10 cellular contexts compared by ENCODE assay signal in the genomic region with DNA sequence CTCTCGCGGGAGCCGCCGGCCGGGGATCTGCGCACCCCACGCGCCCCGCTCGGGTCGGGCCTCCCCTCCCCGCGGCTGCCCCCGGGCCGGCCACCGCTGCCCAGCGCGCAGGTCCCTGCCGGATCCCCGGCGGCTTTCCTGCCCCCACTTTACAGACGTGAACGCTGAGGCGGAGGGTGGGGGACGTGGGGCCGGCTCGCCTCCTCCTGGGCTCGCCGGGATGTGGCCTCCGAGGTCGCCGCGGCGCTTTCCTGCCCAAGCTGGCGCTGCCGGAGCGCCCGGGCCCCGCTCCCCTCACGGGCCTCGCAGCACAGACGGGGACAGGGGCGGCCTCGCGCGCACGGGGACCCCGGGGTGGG. TPM values are rescaled to one million over a fixed set of nuclear protein-coding genes. Genes with fewer than 3 reads are reported as not detected.
A peak's percentile ranks its signal among the peaks of the same experiment; 100 is the strongest.
DNase-seq lines count a peak whose midpoint lies in the region; ATAC-seq, FAIRE-seq and TF ChIP-seq lines count a peak whose summit lies in the region.
"Had no signal": no experiment of that assay in that cellular context is flagged by ENCODE, and none has a peak within 500 bp of the region (broad histone marks: within the 10 kb centered on the region; RNA-seq: fewer than 3 reads in every experiment).

No MANE protein-coding gene starts in this region.

- H3K9me3 ChIP-seq in Panc1 (ENCODE audit: control insufficient read depth, insufficient read depth, low read depth, low read length) (no peaks in the 10 kb centered on the region), osteoblast (ENCODE audit: low read depth, low read length) (no peaks in the 10 kb centered on the region)

- no TSS peak for BruUV-seq in Panc1 (replicated peaks; lab: Mats Ljungman, UMichigan)

- no peak for TF ChIP-seq CTCF in AG10803 (conservative IDR thresholded peaks at IDR 0.05; ENCODE audit: low read length)
- no peak for TF ChIP-seq CTCF in Panc1 (IDR thresholded peaks at IDR 0.05)
- no peak for TF ChIP-seq CTCF in fibroblast of mammary gland (conservative IDR thresholded peaks at IDR 0.05; ENCODE audit: control insufficient read depth, insufficient read depth, low read depth, low read length)
- no peak for TF ChIP-seq CTCF in osteoblast (IDR thresholded peaks at IDR 0.05; ENCODE audit: extremely low read depth, low read depth, low read length)

- no peak overlapping the region; the same call in 1 of the 2 replicates for H3K4me3 ChIP-seq in AG10803 (ENCODE audit: low read length)
- H3K4me3 ChIP-seq in Panc1 (ENCODE audit: low read depth in 2 of 2, low read length in 2 of 2): peak overlapping the region; percentile 29
- peak overlapping the region; percentile 15 for H3K4me3 ChIP-seq in fibroblast of mammary gland (ENCODE audit: control insufficient read depth, low read depth, low read length)
- peak overlapping the region; percentile 64 for H3K4me3 ChIP-seq in osteoblast (ENCODE audit: insufficient read depth, low read length)

- no peak for FAIRE-seq in frontal cortex (lab: Jason Lieb, UNC)

- H3K4me1 ChIP-seq in Panc1 (ENCODE audit: control insufficient read depth, insufficient read depth, low read length): peaks cover 13% of the 10 kb centered on the region; the same call in 1 of the 2 replicates
- H3K4me1 ChIP-seq in osteoblast (ENCODE audit: insufficient read depth, low read length): peaks cover 5% of the 10 kb centered on the region

- CTCF ChIA-PET in Panc1 (lab: Charles Lee): no interaction called here

- DNase-seq in AG10803 (ENCODE audit: low read depth) (peak; percentile 8), Panc1 (ENCODE audit: low read depth, low spot score) (no peak), fibroblast of mammary gland (ENCODE audit: low read depth) (no peak), osteoblast (ENCODE audit: insufficient read length, low spot score, missing footprints) (peak; percentile 86), SW 1271 (lab: John Stamatoyannopoulos, UW) (no peak), NCI-H2107 treated with DMSO at 0.1 percent for 48 hours (lab: John Stamatoyannopoulos, UW; ENCODE audit: unreplicated experiment) (no peak), frontal cortex (ENCODE audit: low spot score in 2 of 2) (no peak)
- DNase-seq: activated CD4-positive, CD25-positive, alpha-beta regulatory T cell treated with anti-CD3 and anti-CD28 coated beads, Interleukin-2, amount 50 U/mL, for 72 hours; DMS79 had no signal

- peak; percentile 22; the same call in 1 of the 2 replicates for ATAC-seq in Panc1
- ATAC-seq in GM18873 (IDR thresholded peaks at IDR 0.05; ENCODE audit: low FRiP score, unreplicated experiment): no peak

- intact Hi-C loops in Panc1 (cut with micrococcal nuclease; ENCODE audit: unreplicated experiment): no loop called here

- no peaks in the 10 kb centered on the region for H3K27me3 ChIP-seq in Panc1 (ENCODE audit: control insufficient read depth, insufficient read depth, low read length)
- H3K27me3 ChIP-seq in osteoblast (ENCODE audit: insufficient read depth, low read length): peaks cover 8% of the 10 kb centered on the region

- in situ Hi-C loops in Panc1 (cut with HindIII; ENCODE audit: low pct_unique_long_range_greater_than_20kb, low sequenced_read_pairs): no loop called here

- no peaks in the 10 kb centered on the region for H4K20me1 ChIP-seq in osteoblast (ENCODE audit: insufficient read depth, low read length)

- H3K4me2 ChIP-seq in osteoblast (ENCODE audit: insufficient read depth, low read length): peak overlapping the region; percentile 69

- no peaks in the 10 kb centered on the region for H3K36me3 ChIP-seq in Panc1 (ENCODE audit: control insufficient read depth, insufficient read depth, low read length)
- H3K36me3 ChIP-seq in osteoblast (ENCODE audit: insufficient read depth, low read length): no peaks in the 10 kb centered on the region

- peak overlapping the region; percentile 22 for H2AFZ ChIP-seq in osteoblast (ENCODE audit: low read length)

- H3K79me2 ChIP-seq in osteoblast (ENCODE audit: insufficient read depth, low read length): no peaks in the 10 kb centered on the region

- POLR2A ChIA-PET in Panc1 (lab: Charles Lee): interaction anchor here (0.6 kb wide), 1 partner anchor 281 kb away, joined by 3 read pairs; no protein-coding TSS in a partner anchor

- H3K27ac ChIP-seq in Panc1 (ENCODE audit: low read length): no peak overlapping the region
- H3K27ac ChIP-seq in osteoblast (ENCODE audit: low read depth, low read length): no peak overlapping the region

RNA-seq across cellular contexts. Expression of a gene that starts 26.7 kb away (rescaled TPM):
- total RNA-seq in Panc1 (2021; ENCODE audit: unreplicated experiment) (0.80 TPM), osteoblast (1.1 and 1.5 TPM in 2 replicates), frontal cortex (20.4 TPM)
- polyA plus RNA-seq in Panc1 (2012; ENCODE audit: insufficient read length): 1.6 TPM

RNA-seq across cellular contexts. Expression of a gene that starts 31.5 kb away (rescaled TPM):
- 24.3 TPM for total RNA-seq in Panc1 (2021; ENCODE audit: unreplicated experiment)
- polyA plus RNA-seq in Panc1 (2012; ENCODE audit: insufficient read length): 43.5 TPM
- total RNA-seq in osteoblast: 52.7 and 63.7 TPM in 2 replicates
- total RNA-seq in frontal cortex: 21.6 TPM

RNA-seq across cellular contexts. Expression of a gene that starts 43.4 kb away (rescaled TPM):
- total RNA-seq in Panc1 (2021; ENCODE audit: unreplicated experiment) (42.5 TPM), osteoblast (59.0 and 61.3 TPM in 2 replicates), frontal cortex (14.7 TPM)
- 39.8 TPM for polyA plus RNA-seq in Panc1 (2012; ENCODE audit: insufficient read length)

RNA-seq across cellular contexts. Expression of a gene that starts 56.5 kb away (rescaled TPM):
- total RNA-seq in Panc1 (2021; ENCODE audit: unreplicated experiment) (1.4 TPM), osteoblast (18.5 and 19.7 TPM in 2 replicates), frontal cortex (3.3 TPM)
- polyA plus RNA-seq in Panc1 (2012; ENCODE audit: insufficient read length): 0.96 TPM

Comparison
In these comparisons a context has a peak if more than half of its experiments do, and no peak if none do; other contexts are left out.
1. DNase-seq: peak in AG10803 (single experiment) and osteoblast (single experiment); none in Panc1 (single experiment), fibroblast of mammary gland (single experiment), SW 1271 (0 of 2), NCI-H2107 treated with DMSO at 0.1 percent for 48 hours (single experiment) and frontal cortex (0 of 2).